In the genomic region with DNA sequence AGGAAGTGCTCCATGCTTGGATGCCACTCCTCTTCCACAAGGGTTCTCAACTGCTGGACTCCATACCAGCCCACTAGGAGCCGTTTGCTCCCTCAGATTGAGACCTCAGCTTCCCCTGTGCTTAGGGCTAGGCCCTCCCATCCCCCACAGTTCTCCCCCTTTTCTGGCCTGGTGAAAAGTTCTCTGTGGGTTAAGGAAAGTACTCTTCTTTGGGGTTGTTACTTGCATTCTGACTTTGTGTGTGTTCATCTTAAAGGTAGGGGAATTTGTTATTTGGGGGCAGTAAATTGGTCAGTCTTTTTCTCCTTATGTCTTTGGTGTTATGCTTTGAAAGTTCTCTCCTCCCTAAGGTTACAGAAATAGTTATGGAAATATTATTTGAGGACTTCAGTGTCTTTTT, we compare ENCODE assay signal across 21 cellular contexts. TPM values are rescaled to one million over a fixed set of nuclear protein-coding genes. Genes with fewer than 3 reads are reported as not detected.
DNase-seq lines count a peak whose midpoint lies in the region; ATAC-seq, FAIRE-seq and TF ChIP-seq lines count a peak whose summit lies in the region.
"Had no signal": no experiment of that assay in that cellular context is flagged by ENCODE, and none has a peak within 500 bp of the region (broad histone marks: within the 10 kb centered on the region; RNA-seq: fewer than 3 reads in every experiment).

No MANE protein-coding gene starts in this region.

- H4K91ac ChIP-seq in H1 (replicated peaks; ENCODE audit: insufficient read length, low read length) (no peak overlapping the region), neuronal stem cell (ENCODE audit: low read depth, low read length, poor library complexity) (no peak overlapping the region)

- no peaks in the 10 kb centered on the region for H3K79me2 ChIP-seq in H1 (ENCODE audit: control insufficient read depth in 1 of 2, insufficient read depth in 2 of 2, low read length in 2 of 2)

- ATAC-seq in right cardiac atrium: no peak
- no peak for ATAC-seq in HG02588 (IDR thresholded peaks at IDR 0.05; ENCODE audit: unreplicated experiment)
- ATAC-seq: A549, GM23338, HCT116 had no signal

- H3K9ac ChIP-seq in H1 (replicated peaks in 1 of 4; ENCODE audit: extremely low read depth in 1 of 4, low read depth in 3 of 4, low read length in 3 of 4) (no peak overlapping the region), neuronal stem cell (ENCODE audit: low read depth, low read length, poor library complexity) (no peak overlapping the region)
- H3K9ac ChIP-seq: BLaER1 treated with 17β-estradiol and CSF1 and Interleukin-3, amounts not matched to agents 10 nM and 100 nM had no signal

- DNase-seq in cardiac muscle cell (ENCODE audit: low read depth in 1 of 2, low spot score in 1 of 2) (no peak), right cardiac atrium (no peak), H1 (ENCODE audit: low read depth in 1 of 2, low spot score in 2 of 2) (no peak), neuronal stem cell (ENCODE audit: low spot score) (no peak), cerebellum (ENCODE audit: low spot score) (no peak), NCI-H446 treated with DMSO at 0.1 percent for 48 hours (lab: John Stamatoyannopoulos, UW) (no peak), NCI-H187 treated with DMSO at 0.1 percent for 48 hours (lab: John Stamatoyannopoulos, UW) (no peak)
- DNase-seq: CD8-positive, alpha-beta memory T cell; COR-L47; DMS 273 treated with DMSO at 0.1 percent for 48 hours; DMS53; DND-41; EL; HFFc6 had no signal

- H2AK5ac ChIP-seq in H1 (ENCODE audit: low read depth, low read length): no peak overlapping the region
- H2AK5ac ChIP-seq in neuronal stem cell (ENCODE audit: low read depth, low read length): no peak overlapping the region

- no peaks in the 10 kb centered on the region for H3K23me2 ChIP-seq in H1 (ENCODE audit: low read depth, low read length)

- H2BK20ac ChIP-seq in H1 (ENCODE audit: low read length): no peak overlapping the region

- H3K4me2 ChIP-seq in H1 (ENCODE audit: insufficient read depth in 1 of 2, low read depth in 2 of 2, low read length in 2 of 2) (no peak overlapping the region), neuronal stem cell (ENCODE audit: insufficient read depth, low read length, poor library complexity, severe bottlenecking) (no peak overlapping the region)
- H3K4me2 ChIP-seq: A549, GM23338 had no signal

- no peak overlapping the region for H2AFZ ChIP-seq in H1 (ENCODE audit: low read length)
- no peak overlapping the region for H2AFZ ChIP-seq in neuronal stem cell (ENCODE audit: low read length)
- H2AFZ ChIP-seq: GM23338 had no signal

- H3K27me3 ChIP-seq in cardiac muscle cell (no peaks in the 10 kb centered on the region), right cardiac atrium (ENCODE audit: control insufficient read depth, insufficient read depth) (no peaks in the 10 kb centered on the region), H1 (replicated peaks in 1 of 4; ENCODE audit: control insufficient read depth in 3 of 4, extremely low read depth in 1 of 4, insufficient read depth in 3 of 4, low read length in 3 of 4) (no peaks in the 10 kb centered on the region), neuronal stem cell (ENCODE audit: control insufficient read depth in 3 of 3, insufficient read depth in 3 of 3, low read depth in 1 of 3, low read length in 3 of 3) (no peaks in the 10 kb centered on the region)
- H3K27me3 ChIP-seq: BLaER1 treated with 17β-estradiol and CSF1 and Interleukin-3, amounts not matched to agents 10 nM and 100 nM had no signal

- no peak overlapping the region for H4K5ac ChIP-seq in H1 (ENCODE audit: insufficient read length, low read depth, low read length)

- H3K27ac ChIP-seq in cardiac muscle cell (peak overlapping the region; percentile 54), right cardiac atrium (ENCODE audit: low read length) (no peak overlapping the region), H1 (ENCODE audit: low read depth, low read length) (no peak overlapping the region), neuronal stem cell (replicated peaks; ENCODE audit: low read length) (no peak overlapping the region)
- H3K27ac ChIP-seq: 22Rv1 had no signal

- H4K20me1 ChIP-seq in H1 (replicated peaks in 1 of 2; ENCODE audit: control insufficient read depth in 1 of 2, insufficient read depth in 2 of 2, low read length in 2 of 2): no peaks in the 10 kb centered on the region

- H2BK5ac ChIP-seq in H1 (ENCODE audit: low read depth, low read length) (no peak overlapping the region), neuronal stem cell (ENCODE audit: low read length) (no peak overlapping the region)

- H3K23ac ChIP-seq in H1 (ENCODE audit: insufficient read length) (no peak overlapping the region), neuronal stem cell (ENCODE audit: low read depth, low read length, poor library complexity) (peak overlapping the region; percentile 47)

- CTCF ChIA-PET in H1 (lab: Charles Lee; ENCODE audit: partially characterized antibody): interaction anchor here (0.8 to 3.9 kb wide), 3 partner anchors 51 to 110 kb away, joined by 3 to 12 read pairs (median 3); no protein-coding TSS in a partner anchor

- H3K9me3 ChIP-seq in cardiac muscle cell (ENCODE audit: low read depth) (no peaks in the 10 kb centered on the region), right cardiac atrium (ENCODE audit: control insufficient read depth, low read length) (no peaks in the 10 kb centered on the region), H1 (ENCODE audit: insufficient read depth in 2 of 2, low read depth in 1 of 2, low read length in 1 of 2) (no peaks in the 10 kb centered on the region), neuronal stem cell (replicated peaks in 1 of 2; ENCODE audit: control insufficient read depth in 2 of 2, insufficient read depth in 1 of 2, low read depth in 1 of 2, low read length in 2 of 2) (no peaks in the 10 kb centered on the region)
- H3K9me3 ChIP-seq: A549 had no signal

- H2BK15ac ChIP-seq in H1 (ENCODE audit: low read length) (no peak overlapping the region), neuronal stem cell (ENCODE audit: low read length) (no peak overlapping the region)

- H3K56ac ChIP-seq in H1 (replicated peaks; ENCODE audit: insufficient read length, low read depth, low read length): no peak overlapping the region

- H3K36me3 ChIP-seq in cardiac muscle cell (no peaks in the 10 kb centered on the region), H1 (ENCODE audit: control insufficient read depth in 2 of 4, insufficient read depth in 4 of 4, low read length in 3 of 4) (no peaks in the 10 kb centered on the region), neuronal stem cell (replicated peaks in 1 of 2; ENCODE audit: control insufficient read depth in 2 of 2, insufficient read depth in 2 of 2, low read length in 2 of 2) (peaks cover 0 to 37% of the 10 kb centered on the region in 2 donors)
- H3K36me3 ChIP-seq: BLaER1 treated with 17β-estradiol and CSF1 and Interleukin-3, amounts not matched to agents 10 nM and 100 nM had no signal

- no peak for TF ChIP-seq RAD21 in H1 (IDR thresholded peaks at IDR 0.05 in 1 of 2, conservative IDR thresholded peaks at IDR 0.05 in 1 of 2; ENCODE audit: low read depth in 2 of 2, low read length in 2 of 2)

- intact Hi-C loops in right cardiac atrium (cut with DNase I): no loop called here

- no peak for TF ChIP-seq EP300 in H1 (IDR thresholded peaks at IDR 0.05; ENCODE audit: borderline replicate concordance in 1 of 2, low read depth in 2 of 2, low read length in 2 of 2)

- 67% methylated on average over 1 of the region's 1 CpG for WGBS in right cardiac atrium
- 69% methylated on average over 1 of the region's 1 CpG; no CpG with 5 or more reads in 1 of the 2 experiments for WGBS in H1 (ENCODE audit: extremely low coverage in 1 of 2, insufficient coverage in 1 of 2, insufficient read length in 1 of 2, insufficient replicate concordance in 2 of 2, low coverage in 1 of 2, low lambda C conversion rate in 2 of 2, missing lambda C conversion rate in 1 of 2), 2 experiments
- WGBS in neuronal stem cell (ENCODE audit: extremely low coverage in 2 of 2, insufficient read length in 2 of 2, insufficient replicate concordance in 1 of 2), 2 donors: no CpG with 5 or more reads among the region's 1 CpG

- no peak for FAIRE-seq in H1 (lab: Jason Lieb, UNC)
- FAIRE-seq: A549, HepG2 had no signal

- H3K4ac ChIP-seq in H1 (replicated peaks; ENCODE audit: insufficient read length, low read depth, low read length): no peak overlapping the region
- H3K4ac ChIP-seq in neuronal stem cell (ENCODE audit: low read length): peak overlapping the region; percentile 55

- POLR2A ChIA-PET in H1 (lab: Charles Lee; ENCODE audit: partially characterized antibody): interaction anchor here (0.6 kb wide), 1 partner anchor 202 kb away, joined by 3 read pairs; no protein-coding TSS in a partner anchor

- H3K4me3 ChIP-seq in cardiac muscle cell (no peak overlapping the region), right cardiac atrium (ENCODE audit: low read length) (no peak overlapping the region), H1 (ENCODE audit: extremely low read depth in 1 of 4, insufficient read depth in 2 of 4, low read depth in 3 of 4, low read length in 4 of 4) (no peak overlapping the region), neuronal stem cell (ENCODE audit: low read length in 2 of 2) (no peak overlapping the region)
- H3K4me3 ChIP-seq: A549; BLaER1 treated with 17β-estradiol and CSF1 and Interleukin-3, amounts not matched to agents 10 nM and 100 nM; GM23338 had no signal

- no peak overlapping the region for H3K18ac ChIP-seq in H1 (ENCODE audit: extremely low read depth, low read length)
- peak overlapping the region; percentile 81 for H3K18ac ChIP-seq in neuronal stem cell (ENCODE audit: low read length)

- H2BK12ac ChIP-seq in H1 (ENCODE audit: low read depth, low read length) (0 out of 2 replicates have a peak overlapping the region, but pooled peaks have one; percentile 31), neuronal stem cell (ENCODE audit: low read length) (peak overlapping the region; percentile 49)

- no peak for TF ChIP-seq POLR2A in H1 (IDR thresholded peaks at IDR 0.05; ENCODE audit: control extremely low read depth in 1 of 2, low read depth in 2 of 2, low read length in 2 of 2)

- H3K14ac ChIP-seq in H1 (ENCODE audit: insufficient read length): no peak overlapping the region
- H3K14ac ChIP-seq in neuronal stem cell (ENCODE audit: low read length): no peak overlapping the region

- H3K79me1 ChIP-seq in H1 (ENCODE audit: low read depth, low read length): no peaks in the 10 kb centered on the region
- peaks cover 2% of the 10 kb centered on the region for H3K79me1 ChIP-seq in neuronal stem cell (ENCODE audit: low read depth, low read length)

- TF ChIP-seq CTCF in cardiac muscle cell (IDR thresholded peaks at IDR 0.05; ENCODE audit: low read depth, low read length) (no peak), H1 (IDR thresholded peaks at IDR 0.05; ENCODE audit: control extremely low read depth in 1 of 3, insufficient read depth in 1 of 3, low read depth in 1 of 3, low read length in 3 of 3) (no peak)

- H2BK120ac ChIP-seq in H1 (replicated peaks; ENCODE audit: low read depth, low read length) (no peak overlapping the region), neuronal stem cell (ENCODE audit: low read depth, low read length) (peak overlapping the region; percentile 49)

- H4K8ac ChIP-seq in H1 (ENCODE audit: extremely low read depth, insufficient read depth, low read length): no peak overlapping the region
- H4K8ac ChIP-seq in neuronal stem cell (ENCODE audit: low read depth, low read length): no peak overlapping the region

- H3K4me1 ChIP-seq in cardiac muscle cell (ENCODE audit: low read depth) (peaks cover 31% of the 10 kb centered on the region), right cardiac atrium (ENCODE audit: control insufficient read depth, insufficient read depth, low read length) (peaks cover 8% of the 10 kb centered on the region), H1 (replicated peaks in 1 of 4; ENCODE audit: control insufficient read depth in 3 of 4, insufficient read depth in 4 of 4, low read length in 3 of 4) (no peaks in the 10 kb centered on the region; a peak in 1 of 7 replicates), neuronal stem cell (ENCODE audit: control insufficient read depth in 2 of 2, insufficient read depth in 1 of 2, low read depth in 1 of 2, low read length in 2 of 2) (peaks cover 0 to 2% of the 10 kb centered on the region in 2 donors)
- H3K4me1 ChIP-seq: A549 had no signal

RNA-seq across cellular contexts. Expression of gene APEH, which starts 24.0 kb away (rescaled TPM):
- total RNA-seq in cardiac muscle cell (165 and 185 TPM in 2 replicates), right cardiac atrium (100 to 1,000 TPM in 1 of 4 donors, 10 to 100 TPM in 3; 75.7 to 110 (median 93.6) TPM), cerebellum (58.3 TPM)
- polyA plus RNA-seq in cardiac muscle cell (216 and 247 TPM in 2 replicates), right cardiac atrium (37.4 TPM), H1 (2011; rRNA removed) (260 and 275 TPM in 2 replicates)
- 222 and 236 TPM in 2 replicates for total RNA-seq in H1 (2021; fragmentation: NEBNext Ultra II Directional; extraction: Animal tissue kit (Norgen Biotek cat#: 25700))
- polyA plus RNA-seq in H1 (2011; cell fraction: cytosol; rRNA removed): 237 TPM
- polyA plus RNA-seq in H1 (2011; cell fraction: nucleus; rRNA removed): 509 TPM
- polyA plus RNA-seq in H1 (2012, experiment 1 of 2): 188 to 293 TPM (median 261 TPM) in 4 replicates
- 246 TPM for polyA plus RNA-seq in H1 (2012, experiment 2 of 2)
- 99.8 TPM for polyA plus RNA-seq in H1 (2013, experiment 1 of 2)
- 92.7 TPM for polyA plus RNA-seq in H1 (2013, experiment 2 of 2)
- 303 and 366 TPM in 2 replicates for polyA minus RNA-seq in H1 (2011; rRNA and poly(A)+ RNA removed)
- 156 TPM for polyA minus RNA-seq in H1 (2011; cell fraction: cytosol; rRNA and poly(A)+ RNA removed)
- 198 TPM for polyA minus RNA-seq in H1 (2011; cell fraction: nucleus; rRNA and poly(A)+ RNA removed)
- polyA plus RNA-seq in neuronal stem cell (2013, experiment 1 of 2): 50.1 TPM
- 46.8 TPM for polyA plus RNA-seq in neuronal stem cell (2013, experiment 2 of 2)

RNA-seq across cellular contexts. Expression of gene MST1, which starts 39.1 kb away (rescaled TPM):
- 41.5 and 48.7 TPM in 2 replicates for total RNA-seq in cardiac muscle cell
- polyA plus RNA-seq in cardiac muscle cell: 31.3 and 37.4 TPM in 2 replicates
- total RNA-seq in right cardiac atrium: 1 to 10 TPM; 3.5 to 7.5 (median 6.6) TPM
- 6.2 TPM for polyA plus RNA-seq in right cardiac atrium
- total RNA-seq in H1 (2021; fragmentation: NEBNext Ultra II Directional; extraction: Animal tissue kit (Norgen Biotek cat#: 25700)): 6.2 and 8.5 TPM in 2 replicates
- polyA plus RNA-seq in H1 (2011; rRNA removed): 9.5 and 14.2 TPM in 2 replicates
- 13.9 TPM for polyA plus RNA-seq in H1 (2011; cell fraction: cytosol; rRNA removed)
- polyA plus RNA-seq in H1 (2011; cell fraction: nucleus; rRNA removed): 85.9 TPM
- polyA plus RNA-seq in H1 (2012, experiment 1 of 2): 9.0 to 11.8 TPM (median 9.3 TPM) in 4 replicates
- 4.6 TPM for polyA plus RNA-seq in H1 (2012, experiment 2 of 2)
- 8.6 TPM for polyA plus RNA-seq in H1 (2013, experiment 1 of 2)
- 7.0 TPM for polyA plus RNA-seq in H1 (2013, experiment 2 of 2)
- polyA minus RNA-seq in H1 (2011; rRNA and poly(A)+ RNA removed): 6.0 and 7.3 TPM in 2 replicates
- polyA minus RNA-seq in H1 (2011; cell fraction: cytosol; rRNA and poly(A)+ RNA removed): 13.4 TPM
- 23.3 TPM for polyA minus RNA-seq in H1 (2011; cell fraction: nucleus; rRNA and poly(A)+ RNA removed)
- 10.4 TPM for polyA plus RNA-seq in neuronal stem cell (2013, experiment 1 of 2)
- polyA plus RNA-seq in neuronal stem cell (2013, experiment 2 of 2): 11.3 TPM
- total RNA-seq in cerebellum: 12.2 TPM

RNA-seq across cellular contexts. Expression of gene RNF123, which starts 39.2 kb away (rescaled TPM):
- 41.7 and 51.1 TPM in 2 replicates for total RNA-seq in cardiac muscle cell
- 35.5 and 42.3 TPM in 2 replicates for polyA plus RNA-seq in cardiac muscle cell
- 10 to 100 TPM; 36.6 to 44.6 (median 41.8) TPM for total RNA-seq in right cardiac atrium
- polyA plus RNA-seq in right cardiac atrium: 24.4 TPM
- total RNA-seq in H1 (2021; fragmentation: NEBNext Ultra II Directional; extraction: Animal tissue kit (Norgen Biotek cat#: 25700)): 30.5 and 34.2 TPM in 2 replicates
- 57.7 and 71.5 TPM in 2 replicates for polyA plus RNA-seq in H1 (2011; rRNA removed)
- 42.3 TPM for polyA plus RNA-seq in H1 (2011; cell fraction: cytosol; rRNA removed)
- 154 TPM for polyA plus RNA-seq in H1 (2011; cell fraction: nucleus; rRNA removed)
- 14.4 to 33.7 TPM (median 28.7 TPM) in 4 replicates for polyA plus RNA-seq in H1 (2012, experiment 1 of 2)
- polyA plus RNA-seq in H1 (2012, experiment 2 of 2): 25.2 TPM
- 25.4 TPM for polyA plus RNA-seq in H1 (2013, experiment 1 of 2)
- 26.8 TPM for polyA plus RNA-seq in H1 (2013, experiment 2 of 2)
- polyA minus RNA-seq in H1 (2011; rRNA and poly(A)+ RNA removed): 49.8 TPM in 2 replicates
- polyA minus RNA-seq in H1 (2011; cell fraction: cytosol; rRNA and poly(A)+ RNA removed): 26.6 TPM
- polyA minus RNA-seq in H1 (2011; cell fraction: nucleus; rRNA and poly(A)+ RNA removed): 51.9 TPM
- polyA plus RNA-seq in neuronal stem cell (2013, experiment 1 of 2): 21.9 TPM
- polyA plus RNA-seq in neuronal stem cell (2013, experiment 2 of 2): 20.9 TPM
- total RNA-seq in cerebellum: 23.5 TPM
